1 cellular context compared by ENCODE assay signal in the genomic region with DNA sequence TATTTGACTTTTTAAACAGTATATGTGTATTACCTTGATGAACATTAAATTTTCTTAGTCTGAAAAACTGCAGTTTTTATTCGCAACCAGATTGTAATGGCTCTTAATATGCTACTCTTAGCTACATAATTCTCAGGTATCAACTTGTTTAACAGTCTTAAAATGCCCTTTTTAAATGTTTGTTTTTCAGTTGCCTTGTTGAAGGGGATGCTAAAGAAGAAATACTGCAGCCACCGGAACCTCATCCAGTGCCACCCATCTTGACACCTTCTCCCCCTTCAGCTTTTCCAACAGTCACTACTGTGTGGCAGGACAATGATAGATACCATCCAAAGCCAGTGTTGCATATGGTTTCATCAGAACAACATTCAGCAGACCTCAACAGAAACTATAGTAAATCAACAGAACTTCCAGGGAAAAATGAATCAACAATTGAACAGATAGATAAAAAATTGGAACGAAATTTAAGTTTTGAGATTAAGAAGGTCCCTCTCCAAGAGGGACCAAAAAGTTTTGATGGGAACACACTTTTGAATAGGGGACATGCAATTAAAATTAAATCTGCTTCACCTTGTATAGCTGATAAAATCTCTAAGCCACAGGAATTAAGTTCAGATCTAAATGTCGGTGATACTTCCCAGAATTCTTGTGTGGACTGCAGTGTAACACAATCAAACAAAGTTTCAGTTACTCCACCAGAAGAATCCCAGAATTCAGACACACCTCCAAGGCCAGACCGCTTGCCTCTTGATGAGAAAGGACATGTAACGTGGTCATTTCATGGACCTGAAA.
TF ChIP-seq lines count a peak whose summit lies in the region.

No MANE protein-coding gene starts in this region.

TF ChIP-seq in K562, 482 proteins besides CTCF, POLR2A, EP300 and RAD21 (continued from another document and continues in another):
- TF ChIP-seq VEZF1 (CRISPR knock-in tag; IDR thresholded peaks at IDR 0.05) (0 out of 2 replicates have a peak, but pooled peaks have one; percentile 29), ZNF143 (CRISPR knock-in tag; IDR thresholded peaks at IDR 0.05) (no peak), ZEB2 (IDR thresholded peaks at IDR 0.05) (no peak), SMAD4 (CRISPR knock-in tag; conservative IDR thresholded peaks at IDR 0.05) (peak; percentile 69), BMI1 (IDR thresholded peaks at IDR 0.05; ENCODE audit: low read length) (no peak), FOXJ2 (tag; IDR thresholded peaks at IDR 0.05) (peak; percentile 61; the same call in 1 of the 2 replicates), NR2C2 (CRISPR knock-in tag; IDR thresholded peaks at IDR 0.05) (no peak), NR2C2 (tag; IDR thresholded peaks at IDR 0.05) (peak; percentile 61), HSF4 (CRISPR knock-in tag; IDR thresholded peaks at IDR 0.05; ENCODE audit: borderline replicate concordance) (peak; percentile 30; the same call in 1 of the 2 replicates), GABPA (tag; conservative IDR thresholded peaks at IDR 0.05; ENCODE audit: low read depth) (0 out of 2 replicates have a peak, but pooled peaks have one; percentile 36), ETV5 (CRISPR knock-in tag; IDR thresholded peaks at IDR 0.05; ENCODE audit: low read depth) (no peak), CBFB (CRISPR knock-in tag; IDR thresholded peaks at IDR 0.05) (no peak), HMGN3 (IDR thresholded peaks at IDR 0.05; ENCODE audit: borderline replicate concordance, extremely low read depth, insufficient read length, low read depth, low read length) (no peak), RBM25 (IDR thresholded peaks at IDR 0.05; ENCODE audit: low read depth, low read length, severe bottlenecking) (no peak), WHSC1 (IDR thresholded peaks at IDR 0.05; ENCODE audit: low read length) (no peak), SNRNP70 (optimal IDR thresholded peaks at IDR 0.05; ENCODE audit: low read depth, low read length) (no peak), HDAC8 (tag; IDR thresholded peaks at IDR 0.05) (0 out of 2 replicates have a peak, but pooled peaks have one; percentile 40), RREB1 (CRISPR knock-in tag; IDR thresholded peaks at IDR 0.05) (no peak), ZNF23 (CRISPR knock-in tag; IDR thresholded peaks at IDR 0.05) (no peak), HDAC6 (IDR thresholded peaks at IDR 0.05; ENCODE audit: low read depth, low read length) (no peak), HIVEP1 (CRISPR knock-in tag; IDR thresholded peaks at IDR 0.05) (peak; percentile 63; the same call in 1 of the 2 replicates), CEBPG (CRISPR knock-in tag; IDR thresholded peaks at IDR 0.05) (0 out of 2 replicates have a peak, but pooled peaks have one; percentile 23), CEBPG (tag; conservative IDR thresholded peaks at IDR 0.05 in 1 of 2, IDR thresholded peaks at IDR 0.05 in 1 of 2) (peak; percentile 64 to 94; a peak in 3 of 4 replicates), BRF2 (IDR thresholded peaks at IDR 0.05; ENCODE audit: borderline replicate concordance, insufficient read depth, insufficient read length) (no peak), ZNF584 (CRISPR knock-in tag; IDR thresholded peaks at IDR 0.05; ENCODE audit: low read depth) (peak; percentile 91), RBBP5 (IDR thresholded peaks at IDR 0.05; ENCODE audit: borderline replicate concordance, insufficient read depth, low read length, poor library complexity, severe bottlenecking) (no peak), NBN (IDR thresholded peaks at IDR 0.05; ENCODE audit: low read depth) (no peak), ZNF133 (CRISPR knock-in tag; IDR thresholded peaks at IDR 0.05) (no peak), HLTF (IDR thresholded peaks at IDR 0.05) (no peak), BACH1 (tag; IDR thresholded peaks at IDR 0.05) (peak; percentile 73; the same call in 1 of the 2 replicates), TEAD4 (IDR thresholded peaks at IDR 0.05; ENCODE audit: low read length) (no peak), TEAD4 (CRISPR knock-in tag; IDR thresholded peaks at IDR 0.05; ENCODE audit: borderline replicate concordance) (no peak), DDX20 (tag; IDR thresholded peaks at IDR 0.05; ENCODE audit: low read depth) (peak; percentile 53; the same call in 1 of the 2 replicates), ATF4 (CRISPR knock-in tag; IDR thresholded peaks at IDR 0.05) (peak; percentile 88), L3MBTL2 (IDR thresholded peaks at IDR 0.05) (peak; percentile 32; the same call in 1 of the 2 replicates), POLR2G (IDR thresholded peaks at IDR 0.05; ENCODE audit: low read depth, low read length) (no peak), ZNF175 (CRISPR knock-in tag; IDR thresholded peaks at IDR 0.05; ENCODE audit: low read depth) (peak; percentile 88), BHLHE40 (IDR thresholded peaks at IDR 0.05; ENCODE audit: low read length) (no peak), PHB2 (IDR thresholded peaks at IDR 0.05; ENCODE audit: low read depth) (no peak), KAT2B (IDR thresholded peaks at IDR 0.05; ENCODE audit: low read depth, low read length) (no peak), LCOR (CRISPR knock-in tag; IDR thresholded peaks at IDR 0.05) (no peak), DIDO1 (tag; IDR thresholded peaks at IDR 0.05; ENCODE audit: low read depth) (0 out of 2 replicates have a peak, but pooled peaks have one; percentile 11), TRIM24 (IDR thresholded peaks at IDR 0.05) (peak; percentile 26 to 49; a peak in 2 of 4 replicates)
